ENCODE assay signal across 8 cellular contexts in genomic region chr21:35257413-35257812, GRCh38.
DNase-seq lines count a peak whose midpoint lies in the region; ATAC-seq, FAIRE-seq and TF ChIP-seq lines count a peak whose summit lies in the region.

No MANE protein-coding gene starts in this region.

- ATAC-seq in HepG2: no peak

- H3K9me3 ChIP-seq in thyroid gland (no peaks in the 10 kb centered on the region), HepG2 (ENCODE audit: low read length) (no peaks in the 10 kb centered on the region)

- no peak overlapping the region for H3K4me3 Mint-ChIP-seq in activated CD4-positive, alpha-beta T cell treated with anti-CD3 and anti-CD28 coated beads, Interleukin-2, amount 10 ng/mL, durations not matched to agents 7 days and 5 days

- H3K36me3 ChIP-seq in thyroid gland (no peaks in the 10 kb centered on the region), HepG2 (replicated peaks in 1 of 2; ENCODE audit: control insufficient read depth in 1 of 2, insufficient read depth in 2 of 2, low read length in 2 of 2) (no peaks in the 10 kb centered on the region)

- no peak for TF ChIP-seq CTCF in VCaP (conservative IDR thresholded peaks at IDR 0.05)
- no peak for TF ChIP-seq CTCF in thyroid gland (IDR thresholded peaks at IDR 0.05)
- no peak for TF ChIP-seq CTCF in HepG2 (CRISPR knock-in tag; IDR thresholded peaks at IDR 0.05)

- peaks cover 2% of the 10 kb centered on the region for H3K9me3 Mint-ChIP-seq in activated CD4-positive, alpha-beta T cell treated with anti-CD3 and anti-CD28 coated beads, Interleukin-2, amount 10 ng/mL, durations not matched to agents 7 days and 5 days

- in situ Hi-C loops in HepG2 (cut with HindIII; ENCODE audit: extremely low pct_ligation_motif_present, low pct_unique_long_range_greater_than_20kb): no loop called here

- H4K20me1 ChIP-seq in HepG2 (ENCODE audit: insufficient read depth, low read length): no peaks in the 10 kb centered on the region

- H3K27me3 ChIP-seq in thyroid gland (no peaks in the 10 kb centered on the region), HepG2 (ENCODE audit: control insufficient read depth in 1 of 2, insufficient read depth in 2 of 2, low read length in 2 of 2) (no peaks in the 10 kb centered on the region; a peak in 1 of 5 replicates)

- peak; percentile 56 for DNase-seq in NCI-H510A treated with DMSO at 0.1 percent for 48 hours (lab: John Stamatoyannopoulos, UW)
- no peak for DNase-seq in NCI-H510A (lab: John Stamatoyannopoulos, UW)
- peak; percentile 62 for DNase-seq in inferior parietal cortex (ENCODE audit: extremely low spot score)
- DNase-seq in thyroid gland: peak; percentile 52 to 62
- no peak for DNase-seq in HepG2 (ENCODE audit: low spot score)
- no peak for DNase-seq in activated CD4-positive, alpha-beta T cell treated with anti-CD3 and anti-CD28 coated beads, Interleukin-2, amount 10 ng/mL, durations not matched to agents 7 days and 5 days
- DNase-seq in NOMO-1 treated with DMSO at 0.1 percent for 48 hours (lab: John Stamatoyannopoulos, UW; ENCODE audit: unreplicated experiment): no peak

- no peak overlapping the region for H3K4me2 ChIP-seq in HepG2 (ENCODE audit: low read depth, low read length)

- intact Hi-C loops in thyroid gland (cut with DNase I) (no loop called here), HepG2 (cut with micrococcal nuclease; ENCODE audit: unreplicated experiment) (no loop called here)

- no peak overlapping the region for H2AFZ ChIP-seq in HepG2 (ENCODE audit: low read length)

- no peak overlapping the region for H3K9ac ChIP-seq in HepG2 (ENCODE audit: insufficient read depth, low read depth, low read length)

- no TSS peak for BruUV-seq in HepG2 (replicated peaks; lab: Mats Ljungman, UMichigan)

- no peak for TF ChIP-seq EP300 in HepG2 (IDR thresholded peaks at IDR 0.05; ENCODE audit: low read depth in 2 of 2, low read length in 2 of 2)
- TF ChIP-seq EP300 in HepG2 (CRISPR knock-in tag; IDR thresholded peaks at IDR 0.05; ENCODE audit: borderline replicate concordance): no peak

- H3K27ac ChIP-seq in VCaP (peak overlapping the region; percentile 85), thyroid gland (peak overlapping the region; percentile 62 to 81 (median 70)), HepG2 (ENCODE audit: extremely low read length, insufficient read depth, low read length) (no peak overlapping the region)

- no peaks in the 10 kb centered on the region for H3K4me1 Mint-ChIP-seq in activated CD4-positive, alpha-beta T cell treated with anti-CD3 and anti-CD28 coated beads, Interleukin-2, amount 10 ng/mL, durations not matched to agents 7 days and 5 days

- WGBS in thyroid gland, 2 donors: 24 to 26% methylated on average over 2 of the region's 2 CpGs
- WGBS in HepG2 (ENCODE audit: low lambda C conversion rate): 0% methylated on average over 2 of the region's 2 CpGs

- H3K79me2 ChIP-seq in HepG2 (ENCODE audit: insufficient read depth, low read length): no peaks in the 10 kb centered on the region

- H3K27ac Mint-ChIP-seq in activated CD4-positive, alpha-beta T cell treated with anti-CD3 and anti-CD28 coated beads, Interleukin-2, amount 10 ng/mL, durations not matched to agents 7 days and 5 days: no peak overlapping the region

- no peak for FAIRE-seq in HepG2 (lab: Jason Lieb, UNC)

- no peak overlapping the region for H3K4me3 ChIP-seq in thyroid gland (replicated peaks in 1 of 3)
- no peak overlapping the region for H3K4me3 ChIP-seq in HepG2 (replicated peaks in 1 of 3; ENCODE audit: insufficient read depth in 1 of 3, low read depth in 2 of 3, low read length in 3 of 3)

- TF ChIP-seq RAD21 in HepG2 (CRISPR knock-in tag; IDR thresholded peaks at IDR 0.05): no peak

- H3K4me1 ChIP-seq in thyroid gland: peaks cover 0 to 15% of the 10 kb centered on the region in 2 donors
- H3K4me1 ChIP-seq in HepG2 (ENCODE audit: insufficient read depth, low read length): no peaks in the 10 kb centered on the region

- POLR2A ChIA-PET in HepG2 (lab: Yijun Ruan, JAX): no interaction called here
- POLR2A ChIA-PET in activated CD4-positive, alpha-beta T cell treated with anti-CD3 and anti-CD28 coated beads, Interleukin-2, amount 10 ng/mL, durations not matched to agents 7 days and 5 days (lab: Charles Lee): no interaction called here

- TF ChIP-seq POLR2A in thyroid gland (IDR thresholded peaks at IDR 0.05): no peak
- no peak for TF ChIP-seq POLR2A in HepG2 (IDR thresholded peaks at IDR 0.05; ENCODE audit: insufficient read depth in 1 of 2, low read depth in 2 of 2, low read length in 2 of 2)

- CTCF ChIA-PET in HepG2 (lab: Yijun Ruan, JAX; ENCODE audit: low intra/inter-chr PET ratio, low total read pairs): no interaction called here
- CTCF ChIA-PET in activated CD4-positive, alpha-beta T cell treated with anti-CD3 and anti-CD28 coated beads, Interleukin-2, amount 10 ng/mL, durations not matched to agents 7 days and 5 days (lab: Charles Lee): interaction anchor here (1.0 kb wide), 1 partner anchor 206 kb away, joined by 3 read pairs; no protein-coding TSS in a partner anchor

- H3K36me3 Mint-ChIP-seq in activated CD4-positive, alpha-beta T cell treated with anti-CD3 and anti-CD28 coated beads, Interleukin-2, amount 10 ng/mL, durations not matched to agents 7 days and 5 days (ENCODE audit: low read depth): no peaks in the 10 kb centered on the region

- H3K27me3 Mint-ChIP-seq in activated CD4-positive, alpha-beta T cell treated with anti-CD3 and anti-CD28 coated beads, Interleukin-2, amount 10 ng/mL, durations not matched to agents 7 days and 5 days: peaks cover 2% of the 10 kb centered on the region

TF ChIP-seq in HepG2, 621 proteins besides CTCF, POLR2A, EP300 and RAD21:
- TF ChIP-seq ELF4 (CRISPR knock-in tag; IDR thresholded peaks at IDR 0.05; ENCODE audit: borderline replicate concordance) (no peak), TEAD2 (CRISPR knock-in tag; IDR thresholded peaks at IDR 0.05) (no peak), RCOR2 (CRISPR knock-in tag; IDR thresholded peaks at IDR 0.05) (no peak)

Comparison
In these comparisons a context has a peak if more than half of its experiments do, and no peak if none do; other contexts are left out.
1. DNase-seq: peak in NCI-H510A treated with DMSO at 0.1 percent for 48 hours (single experiment), inferior parietal cortex (single experiment) and thyroid gland (2 of 2); none in NCI-H510A (single experiment), HepG2 (single experiment), activated CD4-positive, alpha-beta T cell treated with anti-CD3 and anti-CD28 coated beads, Interleukin-2, amount 10 ng/mL, durations not matched to agents 7 days and 5 days (single experiment) and NOMO-1 treated with DMSO at 0.1 percent for 48 hours (single experiment).